Comparison of ENCODE assay signal across 1 cellular context in the genomic region with DNA sequence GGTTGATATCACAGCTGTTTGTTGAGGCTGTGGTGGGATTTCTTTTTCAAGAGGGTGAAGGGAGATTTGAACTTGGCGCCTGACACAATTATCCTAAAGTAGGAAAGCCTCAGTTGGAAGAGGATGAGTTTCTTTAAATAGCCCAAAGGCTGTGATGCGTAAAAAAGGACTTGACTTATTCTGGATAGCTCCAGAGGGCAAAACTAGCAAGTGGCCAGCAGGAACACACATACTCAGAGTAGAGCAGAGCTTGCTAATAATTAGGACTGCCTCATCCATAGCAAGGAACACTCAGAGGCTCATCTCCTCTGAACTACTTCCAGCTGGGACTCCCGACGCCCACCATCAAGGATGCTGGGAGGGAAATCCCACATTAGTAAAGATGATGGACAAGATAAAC.
TF ChIP-seq lines count a peak whose summit lies in the region.

No MANE protein-coding gene starts in this region.

TF ChIP-seq in HepG2, 621 proteins besides CTCF, POLR2A, EP300 and RAD21:
- no peak for TF ChIP-seq ZMAT3 (CRISPR knock-in tag; conservative IDR thresholded peaks at IDR 0.05)
- TF ChIP-seq ZNF335 (CRISPR knock-in tag; IDR thresholded peaks at IDR 0.05) = no peak
- TF ChIP-seq, protein P1, sequence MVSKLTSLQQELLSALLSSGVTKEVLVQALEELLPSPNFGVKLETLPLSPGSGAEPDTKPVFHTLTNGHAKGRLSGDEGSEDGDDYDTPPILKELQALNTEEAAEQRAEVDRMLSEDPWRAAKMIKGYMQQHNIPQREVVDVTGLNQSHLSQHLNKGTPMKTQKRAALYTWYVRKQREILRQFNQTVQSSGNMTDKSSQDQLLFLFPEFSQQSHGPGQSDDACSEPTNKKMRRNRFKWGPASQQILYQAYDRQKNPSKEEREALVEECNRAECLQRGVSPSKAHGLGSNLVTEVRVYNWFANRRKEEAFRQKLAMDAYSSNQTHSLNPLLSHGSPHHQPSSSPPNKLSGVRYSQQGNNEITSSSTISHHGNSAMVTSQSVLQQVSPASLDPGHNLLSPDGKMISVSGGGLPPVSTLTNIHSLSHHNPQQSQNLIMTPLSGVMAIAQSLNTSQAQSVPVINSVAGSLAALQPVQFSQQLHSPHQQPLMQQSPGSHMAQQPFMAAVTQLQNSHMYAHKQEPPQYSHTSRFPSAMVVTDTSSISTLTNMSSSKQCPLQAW (CRISPR knock-in tag; IDR thresholded peaks at IDR 0.05) = no peak
- no peak for TF ChIP-seq SMC3 (IDR thresholded peaks at IDR 0.05; ENCODE audit: low read length)
- TF ChIP-seq, protein P2, sequence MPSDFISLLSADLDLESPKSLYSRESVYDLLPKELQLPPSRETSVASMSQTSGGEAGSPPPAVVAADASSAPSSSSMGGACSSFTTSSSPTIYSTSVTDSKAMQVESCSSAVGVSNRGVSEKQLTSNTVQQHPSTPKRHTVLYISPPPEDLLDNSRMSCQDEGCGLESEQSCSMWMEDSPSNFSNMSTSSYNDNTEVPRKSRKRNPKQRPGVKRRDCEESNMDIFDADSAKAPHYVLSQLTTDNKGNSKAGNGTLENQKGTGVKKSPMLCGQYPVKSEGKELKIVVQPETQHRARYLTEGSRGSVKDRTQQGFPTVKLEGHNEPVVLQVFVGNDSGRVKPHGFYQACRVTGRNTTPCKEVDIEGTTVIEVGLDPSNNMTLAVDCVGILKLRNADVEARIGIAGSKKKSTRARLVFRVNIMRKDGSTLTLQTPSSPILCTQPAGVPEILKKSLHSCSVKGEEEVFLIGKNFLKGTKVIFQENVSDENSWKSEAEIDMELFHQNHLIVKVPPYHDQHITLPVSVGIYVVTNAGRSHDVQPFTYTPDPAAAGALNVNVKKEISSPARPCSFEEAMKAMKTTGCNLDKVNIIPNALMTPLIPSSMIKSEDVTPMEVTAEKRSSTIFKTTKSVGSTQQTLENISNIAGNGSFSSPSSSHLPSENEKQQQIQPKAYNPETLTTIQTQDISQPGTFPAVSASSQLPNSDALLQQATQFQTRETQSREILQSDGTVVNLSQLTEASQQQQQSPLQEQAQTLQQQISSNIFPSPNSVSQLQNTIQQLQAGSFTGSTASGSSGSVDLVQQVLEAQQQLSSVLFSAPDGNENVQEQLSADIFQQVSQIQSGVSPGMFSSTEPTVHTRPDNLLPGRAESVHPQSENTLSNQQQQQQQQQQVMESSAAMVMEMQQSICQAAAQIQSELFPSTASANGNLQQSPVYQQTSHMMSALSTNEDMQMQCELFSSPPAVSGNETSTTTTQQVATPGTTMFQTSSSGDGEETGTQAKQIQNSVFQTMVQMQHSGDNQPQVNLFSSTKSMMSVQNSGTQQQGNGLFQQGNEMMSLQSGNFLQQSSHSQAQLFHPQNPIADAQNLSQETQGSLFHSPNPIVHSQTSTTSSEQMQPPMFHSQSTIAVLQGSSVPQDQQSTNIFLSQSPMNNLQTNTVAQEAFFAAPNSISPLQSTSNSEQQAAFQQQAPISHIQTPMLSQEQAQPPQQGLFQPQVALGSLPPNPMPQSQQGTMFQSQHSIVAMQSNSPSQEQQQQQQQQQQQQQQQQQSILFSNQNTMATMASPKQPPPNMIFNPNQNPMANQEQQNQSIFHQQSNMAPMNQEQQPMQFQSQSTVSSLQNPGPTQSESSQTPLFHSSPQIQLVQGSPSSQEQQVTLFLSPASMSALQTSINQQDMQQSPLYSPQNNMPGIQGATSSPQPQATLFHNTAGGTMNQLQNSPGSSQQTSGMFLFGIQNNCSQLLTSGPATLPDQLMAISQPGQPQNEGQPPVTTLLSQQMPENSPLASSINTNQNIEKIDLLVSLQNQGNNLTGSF (CRISPR knock-in tag; IDR thresholded peaks at IDR 0.05) = no peak
- no peak for TF ChIP-seq ZNF350 (CRISPR knock-in tag; IDR thresholded peaks at IDR 0.05; ENCODE audit: borderline replicate concordance, low read depth)
- no peak for TF ChIP-seq POLR2G (IDR thresholded peaks at IDR 0.05; ENCODE audit: low read depth, low read length)
- TF ChIP-seq NR3C1 (CRISPR knock-in tag; IDR thresholded peaks at IDR 0.05) = no peak
- TF ChIP-seq ZNF34 (CRISPR knock-in tag; IDR thresholded peaks at IDR 0.05; ENCODE audit: borderline replicate concordance) = no peak
- no peak for TF ChIP-seq ZNF703 (CRISPR knock-in tag; IDR thresholded peaks at IDR 0.05; ENCODE audit: borderline replicate concordance)
- TF ChIP-seq, protein P3, sequence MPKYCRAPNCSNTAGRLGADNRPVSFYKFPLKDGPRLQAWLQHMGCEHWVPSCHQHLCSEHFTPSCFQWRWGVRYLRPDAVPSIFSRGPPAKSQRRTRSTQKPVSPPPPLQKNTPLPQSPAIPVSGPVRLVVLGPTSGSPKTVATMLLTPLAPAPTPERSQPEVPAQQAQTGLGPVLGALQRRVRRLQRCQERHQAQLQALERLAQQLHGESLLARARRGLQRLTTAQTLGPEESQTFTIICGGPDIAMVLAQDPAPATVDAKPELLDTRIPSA (CRISPR knock-in tag; IDR thresholded peaks at IDR 0.05; ENCODE audit: borderline replicate concordance) = no peak
- TF ChIP-seq SMARCC2 (IDR thresholded peaks at IDR 0.05) = no peak
- TF ChIP-seq, protein P4, sequence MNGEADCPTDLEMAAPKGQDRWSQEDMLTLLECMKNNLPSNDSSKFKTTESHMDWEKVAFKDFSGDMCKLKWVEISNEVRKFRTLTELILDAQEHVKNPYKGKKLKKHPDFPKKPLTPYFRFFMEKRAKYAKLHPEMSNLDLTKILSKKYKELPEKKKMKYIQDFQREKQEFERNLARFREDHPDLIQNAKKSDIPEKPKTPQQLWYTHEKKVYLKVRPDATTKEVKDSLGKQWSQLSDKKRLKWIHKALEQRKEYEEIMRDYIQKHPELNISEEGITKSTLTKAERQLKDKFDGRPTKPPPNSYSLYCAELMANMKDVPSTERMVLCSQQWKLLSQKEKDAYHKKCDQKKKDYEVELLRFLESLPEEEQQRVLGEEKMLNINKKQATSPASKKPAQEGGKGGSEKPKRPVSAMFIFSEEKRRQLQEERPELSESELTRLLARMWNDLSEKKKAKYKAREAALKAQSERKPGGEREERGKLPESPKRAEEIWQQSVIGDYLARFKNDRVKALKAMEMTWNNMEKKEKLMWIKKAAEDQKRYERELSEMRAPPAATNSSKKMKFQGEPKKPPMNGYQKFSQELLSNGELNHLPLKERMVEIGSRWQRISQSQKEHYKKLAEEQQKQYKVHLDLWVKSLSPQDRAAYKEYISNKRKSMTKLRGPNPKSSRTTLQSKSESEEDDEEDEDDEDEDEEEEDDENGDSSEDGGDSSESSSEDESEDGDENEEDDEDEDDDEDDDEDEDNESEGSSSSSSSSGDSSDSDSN (CRISPR knock-in tag; IDR thresholded peaks at IDR 0.05) = no peak
TF ChIP-seq in HepG2: peak in this region for 0.
